ENCODE assay signal across 8 cellular contexts in genomic region chr7:7772385-7772784, GRCh38.
DNase-seq lines count a peak whose midpoint lies in the region; ATAC-seq and TF ChIP-seq lines count a peak whose summit lies in the region.

No MANE protein-coding gene starts in this region.

- no peaks in the 10 kb centered on the region for H3K36me3 ChIP-seq in BLaER1 treated with 17β-estradiol and CSF1 and Interleukin-3, amounts not matched to agents 10 nM and 100 nM
- H3K36me3 ChIP-seq in brain microvascular endothelial cell (replicated peaks), result no peaks in the 10 kb centered on the region

- CTCF ChIA-PET in HEK293T (lab: Yijun Ruan, JAX), result no interaction called here

- H3K27ac ChIP-seq in BLaER1 treated with 17β-estradiol and CSF1 and Interleukin-3, amounts not matched to agents 10 nM and 100 nM, result peak overlapping the region in 2 of 11 experiments; percentile 4 to 11; a peak in 1 of 22 replicates
- no peak overlapping the region for H3K27ac ChIP-seq in brain microvascular endothelial cell

- H3K4me1 ChIP-seq in BLaER1 treated with 17β-estradiol and CSF1 and Interleukin-3, amounts not matched to agents 10 nM and 100 nM, result peaks cover 0 to 21% (median 18%) of the 10 kb centered on the region in 10 experiments; a peak in 17 of 20 replicates

- H3K36me3 Mint-ChIP-seq in stimulated activated naive B cell treated with anti-CD40 and anti-IgM and Interleukin-4, amounts not matched to agents 10 μg/mL and 1 μg/mL and 100 μg/mL, for 72 hours, result no peaks in the 10 kb centered on the region

- ATAC-seq in GM21367 (IDR thresholded peaks at IDR 0.05; ENCODE audit: unreplicated experiment), result peak; percentile 47
- ATAC-seq in stimulated activated naive B cell treated with anti-CD40 and anti-IgM and Interleukin-4, amounts not matched to agents 10 μg/mL and 1 μg/mL and 100 μg/mL, for 72 hours (replicated peaks), result peak; percentile 88 to 90

- no peaks in the 10 kb centered on the region for H4K20me1 ChIP-seq in BLaER1 treated with 17β-estradiol and CSF1 and Interleukin-3, amounts not matched to agents 10 nM and 100 nM

- in situ Hi-C loops in brain microvascular endothelial cell (cut with HindIII; ENCODE audit: low pct_ligation_motif_present, low sequenced_read_pairs), result no loop called here

- peak overlapping the region; percentile 90 for H3K27ac Mint-ChIP-seq in stimulated activated naive B cell treated with anti-CD40 and anti-IgM and Interleukin-4, amounts not matched to agents 10 μg/mL and 1 μg/mL and 100 μg/mL, for 72 hours

- peak overlapping the region; percentile 23 to 77 (median 54); a peak in 21 of 22 replicates for H3K4me2 ChIP-seq in BLaER1 treated with 17β-estradiol and CSF1 and Interleukin-3, amounts not matched to agents 10 nM and 100 nM

- peak overlapping the region in 3 of 11 experiments; percentile 48 to 53 (median 49); a peak in 5 of 22 replicates for H3K9ac ChIP-seq in BLaER1 treated with 17β-estradiol and CSF1 and Interleukin-3, amounts not matched to agents 10 nM and 100 nM

- no peaks in the 10 kb centered on the region for H3K9me3 Mint-ChIP-seq in stimulated activated naive B cell treated with anti-CD40 and anti-IgM and Interleukin-4, amounts not matched to agents 10 μg/mL and 1 μg/mL and 100 μg/mL, for 72 hours

- H3K4me3 Mint-ChIP-seq in stimulated activated naive B cell treated with anti-CD40 and anti-IgM and Interleukin-4, amounts not matched to agents 10 μg/mL and 1 μg/mL and 100 μg/mL, for 72 hours, result peak overlapping the region; percentile 67 to 82

- POLR2A ChIA-PET in HEK293T (lab: Yijun Ruan, JAX), result no interaction called here

- no peaks in the 10 kb centered on the region for H3K27me3 ChIP-seq in BLaER1 treated with 17β-estradiol and CSF1 and Interleukin-3, amounts not matched to agents 10 nM and 100 nM
- no peaks in the 10 kb centered on the region for H3K27me3 ChIP-seq in brain microvascular endothelial cell (replicated peaks)

- peak overlapping the region in 2 of 10 experiments; percentile 16 to 21; a peak in 2 of 20 replicates for H3K4me3 ChIP-seq in BLaER1 treated with 17β-estradiol and CSF1 and Interleukin-3, amounts not matched to agents 10 nM and 100 nM
- H3K4me3 ChIP-seq in brain microvascular endothelial cell (ENCODE audit: low read depth, low read length), result peak overlapping the region; percentile 9

- H3K27me3 Mint-ChIP-seq in stimulated activated naive B cell treated with anti-CD40 and anti-IgM and Interleukin-4, amounts not matched to agents 10 μg/mL and 1 μg/mL and 100 μg/mL, for 72 hours, result no peaks in the 10 kb centered on the region

- TF ChIP-seq CTCF in brain microvascular endothelial cell (IDR thresholded peaks at IDR 0.05; ENCODE audit: low read depth, low read length, missing control alignments), result no peak

- no peaks in the 10 kb centered on the region for H3K9me3 ChIP-seq in BLaER1 treated with 17β-estradiol and CSF1 and Interleukin-3, amounts not matched to agents 10 nM and 100 nM (replicated peaks in 1 of 11)

- peak; percentile 36 for DNase-seq in NCI-H187 treated with DMSO at 0.1 percent for 48 hours (lab: John Stamatoyannopoulos, UW)
- no peak for DNase-seq in brain microvascular endothelial cell
- DNase-seq in stimulated activated naive B cell treated with anti-CD40 and anti-IgM and Interleukin-4, amounts not matched to agents 10 μg/mL and 1 μg/mL and 100 μg/mL, for 72 hours, result peak; percentile 20
- no peak for DNase-seq in midbrain (lab: John Stamatoyannopoulos, UW)
- DNase-seq in KG1 (lab: John Stamatoyannopoulos, UW), result no peak
- no peak for DNase-seq in HEK293T (ENCODE audit: extremely low spot score)

- peaks cover 19 to 31% of the 10 kb centered on the region in 2 donors for H3K4me1 Mint-ChIP-seq in stimulated activated naive B cell treated with anti-CD40 and anti-IgM and Interleukin-4, amounts not matched to agents 10 μg/mL and 1 μg/mL and 100 μg/mL, for 72 hours

TF ChIP-seq in HEK293T, 16 proteins besides CTCF, POLR2A, EP300 and RAD21:
- TF ChIP-seq SUZ12 (IDR thresholded peaks at IDR 0.05), result no peak
- TF ChIP-seq BHLHE40 (IDR thresholded peaks at IDR 0.05; ENCODE audit: borderline replicate concordance), result no peak
- TF ChIP-seq SP1 (IDR thresholded peaks at IDR 0.05), result no peak
- TF ChIP-seq CTBP1 (IDR thresholded peaks at IDR 0.05; ENCODE audit: borderline replicate concordance), result no peak
- no peak for TF ChIP-seq FOXK2 (IDR thresholded peaks at IDR 0.05)
TF ChIP-seq in HEK293T: peak in this region for 0.

Comparison
In these comparisons a context has a peak if more than half of its experiments do, and no peak if none do; other contexts are left out.
1. DNase-seq: peak in NCI-H187 treated with DMSO at 0.1 percent for 48 hours (single experiment) and stimulated activated naive B cell treated with anti-CD40 and anti-IgM and Interleukin-4, amounts not matched to agents 10 μg/mL and 1 μg/mL and 100 μg/mL, for 72 hours (single experiment); none in brain microvascular endothelial cell (single experiment), midbrain (single experiment), KG1 (single experiment) and HEK293T (single experiment).